ENCODE assay signal across 8 cellular contexts in genomic region chr1:222644649-222645005, GRCh38. TPM values are rescaled to one million over a fixed set of nuclear protein-coding genes. Genes with fewer than 3 reads are reported as not detected.
DNase-seq lines count a peak whose midpoint lies in the region; ATAC-seq lines count a peak whose summit lies in the region.

No MANE protein-coding gene starts in this region.

- H3K9me3 ChIP-seq in iPS-18a (ENCODE audit: control insufficient read depth, low read depth, low read length), result no peaks in the 10 kb centered on the region

- no peaks in the 10 kb centered on the region for H3K4me1 ChIP-seq in iPS-18a (ENCODE audit: control insufficient read depth, low read depth, low read length)

- intact Hi-C loops in activated T-helper 2 cell treated with anti-CD3 and anti-CD28 coated beads, Interferon-gamma antibody, Interleukin-2, Interleukin-4, amounts not matched to agents 10 μg/mL and 5 μg/mL and 100 μg/mL, durations not matched to agents 14 hours and 24 hours and 36 hours (cut with micrococcal nuclease), result loop anchor here (1.0 to 10.0 kb wide), 7 partner anchors 9 to 1200 kb away; partner anchors contain the start of genes AIDA, BROX, DISP1 and TAF1A

- H3K27ac ChIP-seq in iPS-18a (ENCODE audit: low read length), result no peak overlapping the region

- peak overlapping the region; percentile 95 for H3K4me3 ChIP-seq in iPS-18a (ENCODE audit: low read length)

- no peaks in the 10 kb centered on the region for H3K27me3 ChIP-seq in iPS-18a (ENCODE audit: control insufficient read depth, insufficient read depth, low read length)

- peak overlapping the region; percentile 89 for H3K9ac ChIP-seq in iPS-18a (ENCODE audit: low read length)

- no peaks in the 10 kb centered on the region for H3K9me3 Mint-ChIP-seq in stimulated activated naive CD8-positive, alpha-beta T cell treated with anti-CD3 and anti-CD28 coated beads, Interleukin-15, Interleukin-2, amounts not matched to agents 100 ng/mL and 50 ng/mL, for 24 hours
- H3K9me3 Mint-ChIP-seq in activated T-helper 2 cell treated with anti-CD3 and anti-CD28 coated beads, Interferon-gamma antibody, Interleukin-2, Interleukin-4, amounts not matched to agents 10 μg/mL and 5 μg/mL and 100 μg/mL, durations not matched to agents 14 hours and 24 hours and 36 hours, result no peaks in the 10 kb centered on the region
- no peaks in the 10 kb centered on the region for H3K9me3 Mint-ChIP-seq in stimulated activated naive B cell treated with anti-CD40 and anti-IgM and Interleukin-4, amounts not matched to agents 10 μg/mL and 1 μg/mL and 100 μg/mL, for 72 hours

- H3K27me3 Mint-ChIP-seq in stimulated activated naive CD8-positive, alpha-beta T cell treated with anti-CD3 and anti-CD28 coated beads, Interleukin-15, Interleukin-2, amounts not matched to agents 100 ng/mL and 50 ng/mL, for 24 hours, result no peaks in the 10 kb centered on the region
- H3K27me3 Mint-ChIP-seq in activated T-helper 2 cell treated with anti-CD3 and anti-CD28 coated beads, Interferon-gamma antibody, Interleukin-2, Interleukin-4, amounts not matched to agents 10 μg/mL and 5 μg/mL and 100 μg/mL, durations not matched to agents 14 hours and 24 hours and 36 hours (ENCODE audit: low read depth), result no peaks in the 10 kb centered on the region
- H3K27me3 Mint-ChIP-seq in stimulated activated naive B cell treated with anti-CD40 and anti-IgM and Interleukin-4, amounts not matched to agents 10 μg/mL and 1 μg/mL and 100 μg/mL, for 72 hours, result no peaks in the 10 kb centered on the region

- H3K4me3 Mint-ChIP-seq in stimulated activated naive CD8-positive, alpha-beta T cell treated with anti-CD3 and anti-CD28 coated beads, Interleukin-15, Interleukin-2, amounts not matched to agents 100 ng/mL and 50 ng/mL, for 24 hours, result peak overlapping the region; percentile 98
- peak overlapping the region; percentile 99 for H3K4me3 Mint-ChIP-seq in activated T-helper 2 cell treated with anti-CD3 and anti-CD28 coated beads, Interferon-gamma antibody, Interleukin-2, Interleukin-4, amounts not matched to agents 10 μg/mL and 5 μg/mL and 100 μg/mL, durations not matched to agents 14 hours and 24 hours and 36 hours (ENCODE audit: low read depth)
- H3K4me3 Mint-ChIP-seq in stimulated activated naive B cell treated with anti-CD40 and anti-IgM and Interleukin-4, amounts not matched to agents 10 μg/mL and 1 μg/mL and 100 μg/mL, for 72 hours, result peak overlapping the region; percentile 97 to 98

- H3K36me3 Mint-ChIP-seq in stimulated activated naive CD8-positive, alpha-beta T cell treated with anti-CD3 and anti-CD28 coated beads, Interleukin-15, Interleukin-2, amounts not matched to agents 100 ng/mL and 50 ng/mL, for 24 hours (ENCODE audit: low read depth), result peaks cover 23% of the 10 kb centered on the region
- H3K36me3 Mint-ChIP-seq in activated T-helper 2 cell treated with anti-CD3 and anti-CD28 coated beads, Interferon-gamma antibody, Interleukin-2, Interleukin-4, amounts not matched to agents 10 μg/mL and 5 μg/mL and 100 μg/mL, durations not matched to agents 14 hours and 24 hours and 36 hours (ENCODE audit: low read depth), result peaks cover 24% of the 10 kb centered on the region
- H3K36me3 Mint-ChIP-seq in stimulated activated naive B cell treated with anti-CD40 and anti-IgM and Interleukin-4, amounts not matched to agents 10 μg/mL and 1 μg/mL and 100 μg/mL, for 72 hours, result peaks cover 9 to 17% of the 10 kb centered on the region in 2 donors

- peak overlapping the region; percentile 95 for H3K27ac Mint-ChIP-seq in stimulated activated naive CD8-positive, alpha-beta T cell treated with anti-CD3 and anti-CD28 coated beads, Interleukin-15, Interleukin-2, amounts not matched to agents 100 ng/mL and 50 ng/mL, for 24 hours
- peak overlapping the region; percentile 94 for H3K27ac Mint-ChIP-seq in activated T-helper 2 cell treated with anti-CD3 and anti-CD28 coated beads, Interferon-gamma antibody, Interleukin-2, Interleukin-4, amounts not matched to agents 10 μg/mL and 5 μg/mL and 100 μg/mL, durations not matched to agents 14 hours and 24 hours and 36 hours
- H3K27ac Mint-ChIP-seq in stimulated activated naive B cell treated with anti-CD40 and anti-IgM and Interleukin-4, amounts not matched to agents 10 μg/mL and 1 μg/mL and 100 μg/mL, for 72 hours, result peak overlapping the region; percentile 97

- no peak for ATAC-seq in stimulated activated naive CD8-positive, alpha-beta T cell treated with anti-CD3 and anti-CD28 coated beads, Interleukin-15, Interleukin-2, amounts not matched to agents 100 U/mL and 50 U/mL, for 24 hours
- peak in 1 of 2 donors; percentile 11 for ATAC-seq in stimulated activated naive B cell treated with anti-CD40 and anti-IgM and Interleukin-4, amounts not matched to agents 10 μg/mL and 1 μg/mL and 100 μg/mL, for 72 hours (replicated peaks)

- H3K4me1 Mint-ChIP-seq in stimulated activated naive CD8-positive, alpha-beta T cell treated with anti-CD3 and anti-CD28 coated beads, Interleukin-15, Interleukin-2, amounts not matched to agents 100 ng/mL and 50 ng/mL, for 24 hours (ENCODE audit: low read depth), result peaks cover 30% of the 10 kb centered on the region
- H3K4me1 Mint-ChIP-seq in activated T-helper 2 cell treated with anti-CD3 and anti-CD28 coated beads, Interferon-gamma antibody, Interleukin-2, Interleukin-4, amounts not matched to agents 10 μg/mL and 5 μg/mL and 100 μg/mL, durations not matched to agents 14 hours and 24 hours and 36 hours (ENCODE audit: low read depth), result peaks cover 18% of the 10 kb centered on the region
- peaks cover 6 to 19% of the 10 kb centered on the region in 2 donors for H3K4me1 Mint-ChIP-seq in stimulated activated naive B cell treated with anti-CD40 and anti-IgM and Interleukin-4, amounts not matched to agents 10 μg/mL and 1 μg/mL and 100 μg/mL, for 72 hours

- no peak for DNase-seq in stimulated activated naive CD8-positive, alpha-beta T cell treated with anti-CD3 and anti-CD28 coated beads, Interleukin-15, Interleukin-2, amounts not matched to agents 100 U/mL and 50 U/mL, for 24 hours
- no peak for DNase-seq in activated T-helper 2 cell treated with anti-CD3 and anti-CD28 coated beads, Interferon-gamma antibody, Interleukin-2, Interleukin-4, amounts not matched to agents 10 μg/mL and 5 μg/mL and 100 μg/mL, durations not matched to agents 14 hours and 24 hours and 36 hours (ENCODE audit: low spot score)
- no peak for DNase-seq in stimulated activated naive B cell treated with anti-CD40 and anti-IgM and Interleukin-4, amounts not matched to agents 10 μg/mL and 1 μg/mL and 100 μg/mL, for 72 hours
- DNase-seq in NCI-H146 treated with DMSO at 0.1 percent for 48 hours (lab: John Stamatoyannopoulos, UW; ENCODE audit: unreplicated experiment) (no peak), AG20443 (ENCODE audit: low spot score) (no peak), SHP77 treated with DMSO at 0.1 percent for 48 hours (lab: John Stamatoyannopoulos, UW) (no peak)

- peaks cover 19% of the 10 kb centered on the region for H3K36me3 ChIP-seq in iPS-18a (ENCODE audit: control insufficient read depth, low read depth, low read length)

RNA-seq across cellular contexts. Expression of gene MIA3, which starts 26.7 kb away (rescaled TPM):
- total RNA-seq in activated T-helper 2 cell treated with anti-CD3 and anti-CD28 coated beads, Interferon-gamma antibody, Interleukin-2, Interleukin-4, amounts not matched to agents 10 μg/mL and 5 μg/mL and 100 μg/mL, durations not matched to agents 14 hours and 24 hours and 36 hours, result 40.6 and 44.4 TPM in 2 replicates

RNA-seq across cellular contexts. Expression of gene TAF1A, which starts 54.9 kb away (rescaled TPM):
- total RNA-seq in activated T-helper 2 cell treated with anti-CD3 and anti-CD28 coated beads, Interferon-gamma antibody, Interleukin-2, Interleukin-4, amounts not matched to agents 10 μg/mL and 5 μg/mL and 100 μg/mL, durations not matched to agents 14 hours and 24 hours and 36 hours, result 17.6 and 17.9 TPM in 2 replicates
